ENCODE assay signal across 11 cellular contexts in the genomic region with DNA sequence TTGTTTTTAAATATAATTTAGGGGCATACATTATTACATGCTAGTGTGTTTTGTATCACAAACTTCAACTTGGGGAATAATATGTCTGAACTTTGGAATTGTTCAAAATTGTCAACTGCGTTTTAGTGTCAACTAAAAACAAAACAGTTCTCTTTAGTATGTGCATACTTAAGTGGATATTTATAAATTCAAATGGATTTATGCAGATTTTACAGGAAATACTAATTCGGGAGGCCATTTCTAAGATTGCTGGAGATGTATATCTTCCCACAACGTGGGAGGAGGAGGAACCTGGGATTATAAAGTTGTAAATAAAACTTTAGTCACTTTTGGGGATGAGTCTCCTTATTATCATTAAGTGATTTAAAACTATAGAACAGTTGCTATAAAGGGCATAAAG. TPM values are rescaled to one million over a fixed set of nuclear protein-coding genes. Genes with fewer than 3 reads are reported as not detected.
DNase-seq lines count a peak whose midpoint lies in the region; ATAC-seq, FAIRE-seq and TF ChIP-seq lines count a peak whose summit lies in the region.
"Had no signal": no experiment of that assay in that cellular context is flagged by ENCODE, and none has a peak within 500 bp of the region (broad histone marks: within the 10 kb centered on the region; RNA-seq: fewer than 3 reads in every experiment).

No MANE protein-coding gene starts in this region.

- no peak for TF ChIP-seq EP300 in A549 (IDR thresholded peaks at IDR 0.05)

- peaks cover 55% of the 10 kb centered on the region for H3K79me2 ChIP-seq in hepatocyte

- no peak for FAIRE-seq in A549 (lab: Jason Lieb, UNC)

- H3K27ac ChIP-seq in A549, result peak overlapping the region; percentile 87 to 92
- H3K27ac ChIP-seq in hepatocyte, result peak overlapping the region; percentile 93

- TF ChIP-seq POLR2A in A549 (IDR thresholded peaks at IDR 0.05; ENCODE audit: low read length), result no peak

- no peak for DNase-seq in A549 (ENCODE audit: low read depth in 1 of 2, low spot score in 1 of 2)
- peak; percentile 15 for DNase-seq in adipocyte (ENCODE audit: low read depth)
- no peak for DNase-seq in hepatocyte (ENCODE audit: low spot score)
- no peak for DNase-seq in progenitor cell of endocrine pancreas (ENCODE audit: low spot score, unreplicated experiment)
- no peak for DNase-seq in activated T-cell treated with anti-CD3 and anti-CD28 coated beads, Interleukin-2, amount 50 U/mL, for 48 hours
- DNase-seq in activated naive CD4-positive, alpha-beta T cell treated with anti-CD3 and anti-CD28 coated beads, Interleukin-2, amount 50 U/mL, for 72 hours (ENCODE audit: low spot score in 2 of 2), result no peak
- DNase-seq in NCI-H510A (lab: John Stamatoyannopoulos, UW), result no peak
- DNase-seq: activated CD8-positive, alpha-beta memory T cell treated with anti-CD3 and anti-CD28 coated beads, Interleukin-2, amount 10 ng/mL, durations not matched to agents 7 days and 5 days; activated naive CD4-positive, alpha-beta T cell treated with anti-CD3 and anti-CD28 coated beads, Interleukin-2, amount 50 U/mL, for 16 hours; naive B cell had no signal

- H2AFZ ChIP-seq in hepatocyte, result no peak overlapping the region

- ATAC-seq in A549, result no peak
- ATAC-seq in activated naive CD4-positive, alpha-beta T cell treated with anti-CD3 and anti-CD28 coated beads, Interleukin-2, amount 50 U/mL, for 72 hours, result no peak
- no peak for ATAC-seq in HG03039 (IDR thresholded peaks at IDR 0.05; ENCODE audit: unreplicated experiment)
- ATAC-seq: activated CD8-positive, alpha-beta memory T cell treated with anti-CD3 and anti-CD28 coated beads, Interleukin-2, amount 10 ng/mL, durations not matched to agents 7 days and 5 days had no signal

- H3K4me2 ChIP-seq in A549 (peak overlapping the region; percentile 78), hepatocyte (peak overlapping the region; percentile 71)

- POLR2A ChIA-PET in A549 (lab: Yijun Ruan, JAX), result no interaction called here

- H3K4me1 ChIP-seq in A549 (peaks cover 34% of the 10 kb centered on the region), adipocyte (ENCODE audit: control insufficient read depth, insufficient read depth, low read length) (peaks cover 21% of the 10 kb centered on the region), hepatocyte (ENCODE audit: insufficient read depth) (peaks cover 6% of the 10 kb centered on the region)

- H3K27me3 Mint-ChIP-seq in progenitor cell of endocrine pancreas, result no peaks in the 10 kb centered on the region

- H3K27ac Mint-ChIP-seq in progenitor cell of endocrine pancreas, result peak overlapping the region; percentile 82
- no peak overlapping the region for H3K27ac Mint-ChIP-seq in activated naive CD4-positive, alpha-beta T cell treated with anti-CD3 and anti-CD28 coated beads, Interleukin-2, amount 50 U/mL, for 72 hours
- H3K27ac Mint-ChIP-seq: activated CD8-positive, alpha-beta memory T cell treated with anti-CD3 and anti-CD28 coated beads, Interleukin-2, amount 10 ng/mL, durations not matched to agents 7 days and 5 days; naive B cell had no signal

- H3K4me3 Mint-ChIP-seq in progenitor cell of endocrine pancreas (ENCODE audit: low read depth), result peak overlapping the region; percentile 97
- H3K4me3 Mint-ChIP-seq: activated CD8-positive, alpha-beta memory T cell treated with anti-CD3 and anti-CD28 coated beads, Interleukin-2, amount 10 ng/mL, durations not matched to agents 7 days and 5 days had no signal

- H3K9me2 ChIP-seq in hepatocyte (replicated peaks; ENCODE audit: insufficient read depth), result no peaks in the 10 kb centered on the region

- TF ChIP-seq CTCF in A549 (IDR thresholded peaks at IDR 0.05), result no peak
- TF ChIP-seq CTCF in hepatocyte (IDR thresholded peaks at IDR 0.05; ENCODE audit: poor library complexity), result no peak
- no peak for TF ChIP-seq CTCF in progenitor cell of endocrine pancreas (IDR thresholded peaks at IDR 0.05; ENCODE audit: unreplicated experiment)

- no peaks in the 10 kb centered on the region for H3K9me3 Mint-ChIP-seq in progenitor cell of endocrine pancreas (ENCODE audit: low read depth)
- H3K9me3 Mint-ChIP-seq in activated naive CD4-positive, alpha-beta T cell treated with anti-CD3 and anti-CD28 coated beads, Interleukin-2, amount 50 U/mL, for 72 hours, result no peaks in the 10 kb centered on the region

- H3K9ac ChIP-seq in adipocyte (ENCODE audit: low read length), result no peak overlapping the region

- H3K4me3 ChIP-seq in A549, result peak overlapping the region; percentile 75
- H3K4me3 ChIP-seq in adipocyte (ENCODE audit: low read length), result peak overlapping the region; percentile 96
- peak overlapping the region; percentile 35 for H3K4me3 ChIP-seq in hepatocyte

- H3K9me3 ChIP-seq in A549 (no peaks in the 10 kb centered on the region), adipocyte (ENCODE audit: control insufficient read depth, low read length) (no peaks in the 10 kb centered on the region), hepatocyte (ENCODE audit: low read depth) (no peaks in the 10 kb centered on the region)

- WGBS in A549 (ENCODE audit: missing lambda C conversion rate), result 49% methylated on average over 3 of the region's 3 CpGs
- 32% methylated on average over 3 of the region's 3 CpGs for WGBS in hepatocyte (ENCODE audit: low lambda C conversion rate, missing lambda C conversion rate)

- H3K4me1 Mint-ChIP-seq in progenitor cell of endocrine pancreas (ENCODE audit: low read depth), result peaks cover 63% of the 10 kb centered on the region

- TF ChIP-seq RAD21 in A549 (conservative IDR thresholded peaks at IDR 0.05 in 1 of 2, IDR thresholded peaks at IDR 0.05 in 1 of 2), result no peak

- peaks cover 10% of the 10 kb centered on the region for H4K20me1 ChIP-seq in hepatocyte (ENCODE audit: insufficient read depth, poor library complexity, severe bottlenecking)

- H3K27me3 ChIP-seq in adipocyte (replicated peaks; ENCODE audit: control insufficient read depth, insufficient read depth, low read length) (no peaks in the 10 kb centered on the region), hepatocyte (peaks cover 3% of the 10 kb centered on the region)

- CTCF ChIA-PET in A549 (lab: Yijun Ruan, JAX), result interaction anchor here (0.7 kb wide), 1 partner anchor 93 kb away, joined by 3 read pairs; no protein-coding TSS in a partner anchor

- H3K36me3 ChIP-seq in adipocyte (ENCODE audit: control insufficient read depth, insufficient read depth, low read length, severe bottlenecking) (no peaks in the 10 kb centered on the region), hepatocyte (replicated peaks; ENCODE audit: insufficient read depth, low read depth) (no peaks in the 10 kb centered on the region)

- H3K36me3 Mint-ChIP-seq in progenitor cell of endocrine pancreas (ENCODE audit: insufficient read depth), result peaks cover 11% of the 10 kb centered on the region
- H3K36me3 Mint-ChIP-seq in activated naive CD4-positive, alpha-beta T cell treated with anti-CD3 and anti-CD28 coated beads, Interleukin-2, amount 50 U/mL, for 72 hours, result peaks cover 0 to 6% of the 10 kb centered on the region in 2 donors
- H3K36me3 Mint-ChIP-seq: naive B cell had no signal

TF ChIP-seq in A549, 52 proteins besides CTCF, POLR2A, EP300 and RAD21:
- no peak for TF ChIP-seq HOXB13 (CRISPR knock-in tag; IDR thresholded peaks at IDR 0.05; ENCODE audit: low read depth)
- no peak for TF ChIP-seq HOXA7 (CRISPR knock-in tag; IDR thresholded peaks at IDR 0.05)
- no peak for TF ChIP-seq GATA3 (IDR thresholded peaks at IDR 0.05; ENCODE audit: borderline replicate concordance)
- TF ChIP-seq RARB (CRISPR knock-in tag; IDR thresholded peaks at IDR 0.05), result no peak
- TF ChIP-seq E2F6 (IDR thresholded peaks at IDR 0.05; ENCODE audit: borderline replicate concordance, low read depth), result no peak
- no peak for TF ChIP-seq KDM5A (IDR thresholded peaks at IDR 0.05)
- TF ChIP-seq EHF (CRISPR knock-in tag; IDR thresholded peaks at IDR 0.05), result no peak
- no peak for TF ChIP-seq SMC3 (IDR thresholded peaks at IDR 0.05)
- TF ChIP-seq RFX5 (IDR thresholded peaks at IDR 0.05), result no peak
- no peak for TF ChIP-seq HEYL (CRISPR knock-in tag; IDR thresholded peaks at IDR 0.05)
- TF ChIP-seq, protein P1, sequence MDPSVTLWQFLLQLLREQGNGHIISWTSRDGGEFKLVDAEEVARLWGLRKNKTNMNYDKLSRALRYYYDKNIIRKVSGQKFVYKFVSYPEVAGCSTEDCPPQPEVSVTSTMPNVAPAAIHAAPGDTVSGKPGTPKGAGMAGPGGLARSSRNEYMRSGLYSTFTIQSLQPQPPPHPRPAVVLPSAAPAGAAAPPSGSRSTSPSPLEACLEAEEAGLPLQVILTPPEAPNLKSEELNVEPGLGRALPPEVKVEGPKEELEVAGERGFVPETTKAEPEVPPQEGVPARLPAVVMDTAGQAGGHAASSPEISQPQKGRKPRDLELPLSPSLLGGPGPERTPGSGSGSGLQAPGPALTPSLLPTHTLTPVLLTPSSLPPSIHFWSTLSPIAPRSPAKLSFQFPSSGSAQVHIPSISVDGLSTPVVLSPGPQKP (IDR thresholded peaks at IDR 0.05; ENCODE audit: low read depth, low read length), result no peak
- TF ChIP-seq NR3C1 (IDR thresholded peaks at IDR 0.05), result no peak
- no peak for TF ChIP-seq JUN (IDR thresholded peaks at IDR 0.05)
- no peak for TF ChIP-seq SREBF2 (IDR thresholded peaks at IDR 0.05)
- no peak for TF ChIP-seq JUNB (IDR thresholded peaks at IDR 0.05)
- TF ChIP-seq, protein P2, sequence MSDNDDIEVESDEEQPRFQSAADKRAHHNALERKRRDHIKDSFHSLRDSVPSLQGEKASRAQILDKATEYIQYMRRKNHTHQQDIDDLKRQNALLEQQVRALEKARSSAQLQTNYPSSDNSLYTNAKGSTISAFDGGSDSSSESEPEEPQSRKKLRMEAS (IDR thresholded peaks at IDR 0.05), result no peak
- TF ChIP-seq CBX2 (IDR thresholded peaks at IDR 0.05; ENCODE audit: borderline replicate concordance, low read depth), result no peak

RNA-seq across cellular contexts. Expression of gene PDE3A, which starts 2.5 kb away (rescaled TPM):
- polyA plus RNA-seq in A549 (2011; rRNA removed) (12.7 and 13.1 TPM in 2 replicates), A549 (2017; fragmentation: RNase III; extraction: RNeasy Plus Mini Kit Qiagen cat#74134 plus additional on column Dnase treatment) (6.0 to 7.6 TPM (median 7.3 TPM) in 3 replicates), hepatocyte (11.1 and 12.8 TPM in 2 replicates)
- polyA plus RNA-seq in A549 (2012; cell fraction: cytosol; rRNA removed), result 2.3 and 3.0 TPM in 2 replicates
- polyA plus RNA-seq in A549 (2012; cell fraction: nucleus; rRNA removed), result 2.4 and 3.0 TPM in 2 replicates
- 21.2 and 30.7 TPM in 2 replicates for polyA minus RNA-seq in A549 (2011; rRNA and poly(A)+ RNA removed)
- total RNA-seq in hepatocyte (52.0 and 61.6 TPM in 2 replicates), progenitor cell of endocrine pancreas (121 and 134 TPM in 2 replicates)
- not detected for total RNA-seq in activated naive CD4-positive, alpha-beta T cell treated with anti-CD3 and anti-CD28 coated beads, Interleukin-2, amount 50 U/mL, for 72 hours
- total RNA-seq: activated CD8-positive, alpha-beta memory T cell treated with anti-CD3 and anti-CD28 coated beads, Interleukin-2, amount 10 ng/mL, durations not matched to agents 7 days and 5 days had no signal

Comparison
In these comparisons a context has a peak if more than half of its experiments do, and no peak if none do; other contexts are left out.
1. H3K4me3 ChIP-seq: peak in every context shown above with its lines; median percentile 96 in adipocyte; 75 in A549; 35 in hepatocyte.
2. RNA of gene PDE3A, which starts 2.5 kb away (total RNA-seq): 121 to 134 TPM in progenitor cell of endocrine pancreas and 52.0 to 61.6 TPM in hepatocyte; not detected in activated naive CD4-positive, alpha-beta T cell treated with anti-CD3 and anti-CD28 coated beads, Interleukin-2, amount 50 U/mL, for 72 hours; every median in the first group is over 10 times any median in the second.